Comparison of ENCODE assay signal across 16 cellular contexts in genomic region chr1:161781995-161782394, GRCh38. TPM values are rescaled to one million over a fixed set of nuclear protein-coding genes. Genes with fewer than 3 reads are reported as not detected.
A peak's percentile ranks its signal among the peaks of the same experiment; 100 is the strongest.
DNase-seq lines count a peak whose midpoint lies in the region; ATAC-seq, FAIRE-seq and TF ChIP-seq lines count a peak whose summit lies in the region.
"Had no signal": no experiment of that assay in that cellular context is flagged by ENCODE, and none has a peak within 500 bp of the region (broad histone marks: within the 10 kb centered on the region; RNA-seq: fewer than 3 reads in every experiment).

No MANE protein-coding gene starts in this region.

- no peak for ATAC-seq in left colon

- no peaks in the 10 kb centered on the region for H3K27me3 ChIP-seq in KMS-11 (ENCODE audit: insufficient read depth, low read depth)

- H3K36me3 ChIP-seq in KMS-11 (ENCODE audit: insufficient read depth), result no peaks in the 10 kb centered on the region

- no peak for TF ChIP-seq CTCF in KMS-11 (conservative IDR thresholded peaks at IDR 0.05; ENCODE audit: low read depth, low read length)

- no peak for DNase-seq in GM18507 (ENCODE audit: extremely low spot score, insufficient read length, low read depth)
- DNase-seq in HCEC 1CT, result peak; percentile 83
- DNase-seq in iris pigment epithelial cell (ENCODE audit: low read depth), result peak; percentile 53
- no peak for DNase-seq in DMS153 (lab: John Stamatoyannopoulos, UW)
- no peak for DNase-seq in activated gamma-delta T cell (lab: John Stamatoyannopoulos, UW)
- no peak for DNase-seq in left colon
- DNase-seq in LoVo (ENCODE audit: low spot score), result no peak
- DNase-seq: activated CD4-positive, alpha-beta T cell treated with anti-CD3 and anti-CD28 coated beads, Interleukin-2, amount 50 U/mL, for 1 hour; activated gamma-delta T cell treated with Interleukin-2 at 50 U/mL for 16 hours; CD4-positive, CD25-positive, alpha-beta regulatory T cell; effector CD4-positive, alpha-beta T cell; foreskin melanocyte; mesenchymal stem cell; NCI-H1436; NCI-H524 treated with DMSO at 0.1 percent for 48 hours had no signal

- H3K4me3 ChIP-seq in KMS-11 (IDR thresholded peaks at IDR 0.05; ENCODE audit: insufficient read depth, low read depth, low read length), result no peak overlapping the region

- no peak overlapping the region for H3K9ac ChIP-seq in KMS-11

- peak; percentile 80 for FAIRE-seq in GM18507 (lab: Jason Lieb, UNC)

- intact Hi-C loops in left colon (cut with DNase I, micrococcal nuclease), result no loop called here

- peaks cover 27% of the 10 kb centered on the region for H3K4me1 ChIP-seq in KMS-11 (ENCODE audit: low read depth, poor library complexity, severe bottlenecking)

- H2AFZ ChIP-seq in KMS-11 (ENCODE audit: low read depth), result no peak overlapping the region

- H3K79me2 ChIP-seq in KMS-11 (ENCODE audit: insufficient read depth, low read depth), result peaks cover 38% of the 10 kb centered on the region

- no peak overlapping the region for H3K27ac ChIP-seq in KMS-11

- peak overlapping the region; percentile 2; the same call in 1 of the 2 replicates for H3K4me2 ChIP-seq in KMS-11

- H4K20me1 ChIP-seq in KMS-11 (ENCODE audit: insufficient read depth), result no peaks in the 10 kb centered on the region

RNA-seq across cellular contexts. Expression of gene ATF6, which starts 15.9 kb away (rescaled TPM):
- 10 to 100 TPM; 23.8 to 26.1 TPM for total RNA-seq in left colon

RNA-seq across cellular contexts. Expression of gene DUSP12, which starts 32.4 kb away (rescaled TPM):
- 10 to 100 TPM; 13.3 to 17.4 TPM for total RNA-seq in left colon

Comparison
In these comparisons a context has a peak if more than half of its experiments do, and no peak if none do; other contexts are left out.
1. DNase-seq: peak in HCEC 1CT (single experiment) and iris pigment epithelial cell (single experiment); none in GM18507 (single experiment), DMS153 (single experiment), activated gamma-delta T cell (single experiment), left colon (0 of 2) and LoVo (single experiment).